21 cellular contexts compared by ENCODE assay signal in genomic region chr22:40417041-40417440, GRCh38. TPM values are rescaled to one million over a fixed set of nuclear protein-coding genes. Genes with fewer than 3 reads are reported as not detected.
A peak's percentile ranks its signal among the peaks of the same experiment; 100 is the strongest.
DNase-seq lines count a peak whose midpoint lies in the region; ATAC-seq and TF ChIP-seq lines count a peak whose summit lies in the region.
"Had no signal": no experiment of that assay in that cellular context is flagged by ENCODE, and none has a peak within 500 bp of the region (broad histone marks: within the 10 kb centered on the region; RNA-seq: fewer than 3 reads in every experiment).

No MANE protein-coding gene starts in this region.

- no peaks in the 10 kb centered on the region for H3K27me3 Mint-ChIP-seq in activated CD8-positive, alpha-beta T cell treated with anti-CD3 and anti-CD28 coated beads, Interleukin-2, amount 10 ng/mL, durations not matched to agents 7 days and 5 days (ENCODE audit: low read depth)
- H3K27me3 Mint-ChIP-seq in activated CD8-positive, alpha-beta T cell treated with anti-CD3 and anti-CD28 coated beads for 36 hours, result no peaks in the 10 kb centered on the region
- H3K27me3 Mint-ChIP-seq in CD4-positive, alpha-beta memory T cell, result no peaks in the 10 kb centered on the region
- no peaks in the 10 kb centered on the region for H3K27me3 Mint-ChIP-seq in activated T-helper 1 cell treated with anti-CD3 and anti-CD28 coated beads, Interleukin-12 subunit alpha, Interleukin-12 subunit beta, Interleukin-2, Interleukin-4 antibody, amounts not matched to agents 30 ng/mL and 10 ng/mL and 1 ng/mL, durations not matched to agents 14 hours and 24 hours and 36 hours (ENCODE audit: insufficient read depth)
- H3K27me3 Mint-ChIP-seq: activated CD4-positive, alpha-beta T cell treated with anti-CD3 and anti-CD28 coated beads for 36 hours had no signal

- H3K9me3 ChIP-seq in CD4-positive, alpha-beta memory T cell (ENCODE audit: control insufficient read depth in 1 of 2, low read length in 2 of 2), result no peaks in the 10 kb centered on the region
- H3K9me3 ChIP-seq in neutrophil, result no peaks in the 10 kb centered on the region
- H3K9me3 ChIP-seq: body of pancreas, MG63, Peyer's patch, SJCRH30, suprapubic skin, uterus had no signal

- H3K27me3 ChIP-seq in CD4-positive, alpha-beta memory T cell (ENCODE audit: insufficient read depth, low read length), result no peaks in the 10 kb centered on the region
- H3K27me3 ChIP-seq in neutrophil, result no peaks in the 10 kb centered on the region
- H3K27me3 ChIP-seq: body of pancreas, MG63, Peyer's patch, SJCRH30, suprapubic skin, uterus had no signal

- intact Hi-C loops in activated CD8-positive, alpha-beta T cell treated with anti-CD3 and anti-CD28 coated beads for 36 hours (cut with micrococcal nuclease), result no loop called here
- intact Hi-C loops in CD4-positive, alpha-beta memory T cell (cut with micrococcal nuclease), result no loop called here
- intact Hi-C loops in activated T-helper 1 cell treated with anti-CD3 and anti-CD28 coated beads, Interleukin-12 subunit alpha, Interleukin-12 subunit beta, Interleukin-2, Interleukin-4 antibody, amounts not matched to agents 30 ng/mL and 10 ng/mL and 1 ng/mL, durations not matched to agents 14 hours and 24 hours and 36 hours (cut with micrococcal nuclease), result no loop called here

- H3K36me3 Mint-ChIP-seq in activated CD8-positive, alpha-beta T cell treated with anti-CD3 and anti-CD28 coated beads, Interleukin-2, amount 10 ng/mL, durations not matched to agents 7 days and 5 days (ENCODE audit: low read depth), result peaks cover 55% of the 10 kb centered on the region
- peaks cover 32% of the 10 kb centered on the region for H3K36me3 Mint-ChIP-seq in activated CD8-positive, alpha-beta T cell treated with anti-CD3 and anti-CD28 coated beads for 36 hours (ENCODE audit: low read depth)
- peaks cover 33 to 74% of the 10 kb centered on the region in 2 donors for H3K36me3 Mint-ChIP-seq in CD4-positive, alpha-beta memory T cell
- peaks cover 23% of the 10 kb centered on the region for H3K36me3 Mint-ChIP-seq in activated T-helper 1 cell treated with anti-CD3 and anti-CD28 coated beads, Interleukin-12 subunit alpha, Interleukin-12 subunit beta, Interleukin-2, Interleukin-4 antibody, amounts not matched to agents 30 ng/mL and 10 ng/mL and 1 ng/mL, durations not matched to agents 14 hours and 24 hours and 36 hours (ENCODE audit: low read depth)

- H3K4me1 ChIP-seq in CD4-positive, alpha-beta memory T cell (ENCODE audit: insufficient read depth, low read length), result peaks cover 8% of the 10 kb centered on the region
- H3K4me1 ChIP-seq in neutrophil (ENCODE audit: control insufficient read depth in 1 of 2, insufficient read depth in 1 of 2, low read depth in 1 of 2, low read length in 1 of 2), result peaks cover 23 to 26% of the 10 kb centered on the region in 2 experiments
- H3K4me1 ChIP-seq: body of pancreas, uterus had no signal

- H3K36me3 ChIP-seq in CD4-positive, alpha-beta memory T cell (ENCODE audit: insufficient read depth, low read length), result peaks cover 46% of the 10 kb centered on the region
- peaks cover 99% of the 10 kb centered on the region for H3K36me3 ChIP-seq in neutrophil
- H3K36me3 ChIP-seq: uterus had no signal

- no peak overlapping the region for H3K4me3 ChIP-seq in CD4-positive, alpha-beta memory T cell (ENCODE audit: low read length in 2 of 2)
- no peak overlapping the region for H3K4me3 ChIP-seq in neutrophil (ENCODE audit: low read depth in 1 of 2, low read length in 1 of 2)
- H3K4me3 ChIP-seq: body of pancreas, lung, MG63, Peyer's patch, SJCRH30, suprapubic skin, uterus had no signal

- H3K9me3 Mint-ChIP-seq in activated CD8-positive, alpha-beta T cell treated with anti-CD3 and anti-CD28 coated beads, Interleukin-2, amount 10 ng/mL, durations not matched to agents 7 days and 5 days (ENCODE audit: insufficient read depth), result no peaks in the 10 kb centered on the region
- H3K9me3 Mint-ChIP-seq in activated CD8-positive, alpha-beta T cell treated with anti-CD3 and anti-CD28 coated beads for 36 hours, result no peaks in the 10 kb centered on the region
- no peaks in the 10 kb centered on the region for H3K9me3 Mint-ChIP-seq in CD4-positive, alpha-beta memory T cell
- no peaks in the 10 kb centered on the region for H3K9me3 Mint-ChIP-seq in activated T-helper 1 cell treated with anti-CD3 and anti-CD28 coated beads, Interleukin-12 subunit alpha, Interleukin-12 subunit beta, Interleukin-2, Interleukin-4 antibody, amounts not matched to agents 30 ng/mL and 10 ng/mL and 1 ng/mL, durations not matched to agents 14 hours and 24 hours and 36 hours

- TF ChIP-seq CTCF in activated CD8-positive, alpha-beta T cell treated with anti-CD3 and anti-CD28 coated beads for 36 hours (IDR thresholded peaks at IDR 0.05), result no peak
- no peak for TF ChIP-seq CTCF in neutrophil (IDR thresholded peaks at IDR 0.05)

- CTCF ChIA-PET in activated CD8-positive, alpha-beta T cell treated with anti-CD3 and anti-CD28 coated beads, Interleukin-2, amount 10 ng/mL, durations not matched to agents 7 days and 5 days (lab: Charles Lee), result interaction anchor here (1.3 kb wide), 1 partner anchor 229 kb away, joined by 3 read pairs; no protein-coding TSS in a partner anchor
- CTCF ChIA-PET in activated CD8-positive, alpha-beta T cell treated with anti-CD3 and anti-CD28 coated beads for 36 hours (lab: Charles Lee), result interaction anchor here (3.8 kb wide), 1 partner anchor 19 kb away, joined by 16 read pairs; no protein-coding TSS in a partner anchor
- CTCF ChIA-PET in CD4-positive, alpha-beta memory T cell (lab: Charles Lee; ENCODE audit: partially characterized antibody), result no interaction called here

- no peak for DNase-seq in activated CD8-positive, alpha-beta T cell treated with anti-CD3 and anti-CD28 coated beads, Interleukin-2, amount 10 ng/mL, durations not matched to agents 7 days and 5 days
- DNase-seq in activated CD8-positive, alpha-beta T cell treated with anti-CD3 and anti-CD28 coated beads for 36 hours, result no peak
- DNase-seq in CD4-positive, alpha-beta memory T cell, result no peak
- DNase-seq in activated T-helper 1 cell treated with anti-CD3 and anti-CD28 coated beads, Interleukin-12 subunit alpha, Interleukin-12 subunit beta, Interleukin-2, Interleukin-4 antibody, amounts not matched to agents 30 ng/mL and 10 ng/mL and 1 ng/mL, durations not matched to agents 14 hours and 24 hours and 36 hours (ENCODE audit: low spot score), result no peak
- no peak for DNase-seq in activated T-cell treated with anti-CD3 and anti-CD28 coated beads for 4 hours
- DNase-seq: activated CD4-positive, alpha-beta T cell treated with anti-CD3 and anti-CD28 coated beads for 36 hours; body of pancreas; cerebellar nuclear complex; MG63; NCI-H1417; NCI-H2081 treated with DMSO at 0.1 percent for 48 hours; NCI-H446 treated with DMSO at 0.1 percent for 48 hours; nucleus accumbens; Peyer's patch; SJCRH30; uterus had no signal

- peaks cover 44% of the 10 kb centered on the region for H3K4me1 Mint-ChIP-seq in activated CD8-positive, alpha-beta T cell treated with anti-CD3 and anti-CD28 coated beads, Interleukin-2, amount 10 ng/mL, durations not matched to agents 7 days and 5 days (ENCODE audit: low read depth)
- peaks cover 34% of the 10 kb centered on the region for H3K4me1 Mint-ChIP-seq in activated CD8-positive, alpha-beta T cell treated with anti-CD3 and anti-CD28 coated beads for 36 hours (ENCODE audit: low read depth)
- H3K4me1 Mint-ChIP-seq in CD4-positive, alpha-beta memory T cell, result peaks cover 21 to 37% (median 29%) of the 10 kb centered on the region in 4 donors
- H3K4me1 Mint-ChIP-seq in activated T-helper 1 cell treated with anti-CD3 and anti-CD28 coated beads, Interleukin-12 subunit alpha, Interleukin-12 subunit beta, Interleukin-2, Interleukin-4 antibody, amounts not matched to agents 30 ng/mL and 10 ng/mL and 1 ng/mL, durations not matched to agents 14 hours and 24 hours and 36 hours (ENCODE audit: low read depth), result peaks cover 18% of the 10 kb centered on the region

- H3K27ac ChIP-seq in CD4-positive, alpha-beta memory T cell (ENCODE audit: low read depth, low read length), result no peak overlapping the region
- peak overlapping the region; percentile 85 for H3K27ac ChIP-seq in neutrophil
- H3K27ac ChIP-seq: body of pancreas, Peyer's patch, SJCRH30, suprapubic skin, uterus had no signal

- ATAC-seq in activated CD8-positive, alpha-beta T cell treated with anti-CD3 and anti-CD28 coated beads, Interleukin-2, amount 10 ng/mL, durations not matched to agents 7 days and 5 days, result no peak
- ATAC-seq in activated CD8-positive, alpha-beta T cell treated with anti-CD3 and anti-CD28 coated beads for 36 hours, result no peak
- ATAC-seq in HG03097 (IDR thresholded peaks at IDR 0.05; ENCODE audit: low FRiP score, unreplicated experiment), result no peak
- ATAC-seq in HG03457 (IDR thresholded peaks at IDR 0.05; ENCODE audit: unreplicated experiment), result no peak
- ATAC-seq: activated CD4-positive, alpha-beta T cell treated with anti-CD3 and anti-CD28 coated beads for 36 hours; body of pancreas had no signal

- POLR2A ChIA-PET in activated CD8-positive, alpha-beta T cell treated with anti-CD3 and anti-CD28 coated beads, Interleukin-2, amount 10 ng/mL, durations not matched to agents 7 days and 5 days (lab: Charles Lee), result no interaction called here
- POLR2A ChIA-PET in activated CD8-positive, alpha-beta T cell treated with anti-CD3 and anti-CD28 coated beads for 36 hours (lab: Charles Lee), result interaction anchor here (0.7 to 4.2 kb wide), 3 partner anchors 11 to 64 kb away, joined by 3 to 21 read pairs (median 3); no protein-coding TSS in a partner anchor
- POLR2A ChIA-PET in CD4-positive, alpha-beta memory T cell (lab: Charles Lee; ENCODE audit: partially characterized antibody), result no interaction called here

- peak overlapping the region; percentile 89 for H3K27ac Mint-ChIP-seq in activated CD8-positive, alpha-beta T cell treated with anti-CD3 and anti-CD28 coated beads, Interleukin-2, amount 10 ng/mL, durations not matched to agents 7 days and 5 days
- H3K27ac Mint-ChIP-seq in activated CD8-positive, alpha-beta T cell treated with anti-CD3 and anti-CD28 coated beads for 36 hours, result no peak overlapping the region
- H3K27ac Mint-ChIP-seq in CD4-positive, alpha-beta memory T cell, result peak overlapping the region in 4 of 7 donors; percentile 69 to 89 (median 85)
- H3K27ac Mint-ChIP-seq in activated T-helper 1 cell treated with anti-CD3 and anti-CD28 coated beads, Interleukin-12 subunit alpha, Interleukin-12 subunit beta, Interleukin-2, Interleukin-4 antibody, amounts not matched to agents 30 ng/mL and 10 ng/mL and 1 ng/mL, durations not matched to agents 14 hours and 24 hours and 36 hours, result peak overlapping the region; percentile 37

- H3K4me3 Mint-ChIP-seq in activated CD8-positive, alpha-beta T cell treated with anti-CD3 and anti-CD28 coated beads, Interleukin-2, amount 10 ng/mL, durations not matched to agents 7 days and 5 days, result no peak overlapping the region
- no peak overlapping the region for H3K4me3 Mint-ChIP-seq in activated CD8-positive, alpha-beta T cell treated with anti-CD3 and anti-CD28 coated beads for 36 hours
- no peak overlapping the region for H3K4me3 Mint-ChIP-seq in CD4-positive, alpha-beta memory T cell
- H3K4me3 Mint-ChIP-seq in activated T-helper 1 cell treated with anti-CD3 and anti-CD28 coated beads, Interleukin-12 subunit alpha, Interleukin-12 subunit beta, Interleukin-2, Interleukin-4 antibody, amounts not matched to agents 30 ng/mL and 10 ng/mL and 1 ng/mL, durations not matched to agents 14 hours and 24 hours and 36 hours, result no peak overlapping the region
- H3K4me3 Mint-ChIP-seq: activated CD4-positive, alpha-beta T cell treated with anti-CD3 and anti-CD28 coated beads for 36 hours had no signal

RNA-seq across cellular contexts. Expression of gene SGSM3, which starts 46.6 kb away (rescaled TPM):
- 100 to 1,000 TPM; 105 TPM for total RNA-seq in activated CD8-positive, alpha-beta T cell treated with anti-CD3 and anti-CD28 coated beads, Interleukin-2, amount 10 ng/mL, durations not matched to agents 7 days and 5 days
- 10 to 100 TPM; 60.2 to 64.3 TPM for total RNA-seq in activated CD8-positive, alpha-beta T cell treated with anti-CD3 and anti-CD28 coated beads for 36 hours
- 10 to 100 TPM; 87.5 to 90.0 TPM for total RNA-seq in CD4-positive, alpha-beta memory T cell
- polyA plus RNA-seq in CD4-positive, alpha-beta memory T cell, result 10 to 100 TPM; 30.5 to 58.2 TPM
- total RNA-seq in activated T-helper 1 cell treated with anti-CD3 and anti-CD28 coated beads, Interleukin-12 subunit alpha, Interleukin-12 subunit beta, Interleukin-2, Interleukin-4 antibody, amounts not matched to agents 30 ng/mL and 10 ng/mL and 1 ng/mL, durations not matched to agents 14 hours and 24 hours and 36 hours, result 46.2 and 53.2 TPM in 2 replicates
